1 cellular context compared by ENCODE assay signal in the genomic region with DNA sequence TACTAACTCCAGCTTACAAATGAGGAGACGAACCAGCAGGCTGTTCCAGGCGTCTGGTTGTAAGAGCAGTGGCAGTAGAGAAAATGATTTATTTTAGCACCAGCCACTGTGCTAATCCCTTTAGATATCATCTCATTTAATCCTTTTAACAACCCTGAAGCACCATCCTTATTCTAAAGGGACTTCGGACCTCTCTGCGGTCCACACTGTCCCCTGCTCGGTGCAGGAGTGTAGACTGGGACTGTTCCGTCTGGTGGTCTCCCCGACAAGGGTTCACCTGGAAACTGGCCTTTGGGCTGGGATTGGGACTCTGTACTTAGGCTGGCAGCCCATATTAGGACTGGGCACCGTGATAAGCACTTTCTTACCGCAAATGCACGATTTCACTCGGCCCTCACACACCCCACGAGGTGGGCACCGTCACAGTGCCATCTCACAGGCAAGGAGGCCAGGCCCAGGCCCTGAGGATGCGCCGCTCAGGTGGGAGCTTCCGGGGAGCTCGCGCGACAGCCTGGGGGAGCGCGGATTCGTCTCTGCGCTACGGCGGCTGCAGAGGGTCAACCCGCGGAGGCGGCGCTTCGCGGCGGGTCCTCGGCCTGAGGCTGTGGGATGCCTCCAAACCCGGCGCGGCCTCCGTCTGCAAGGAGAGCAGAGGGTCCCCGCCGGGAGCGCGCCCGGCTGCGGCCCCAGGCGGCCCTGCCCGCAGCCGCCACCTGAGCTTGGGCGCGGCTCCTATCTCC.
TF ChIP-seq lines count a peak whose summit lies in the region.

No MANE protein-coding gene starts in this region.

TF ChIP-seq in HEK293, 187 proteins besides CTCF, POLR2A, EP300 and RAD21 (continued from another document and continues in another):
- TF ChIP-seq, protein P1, sequence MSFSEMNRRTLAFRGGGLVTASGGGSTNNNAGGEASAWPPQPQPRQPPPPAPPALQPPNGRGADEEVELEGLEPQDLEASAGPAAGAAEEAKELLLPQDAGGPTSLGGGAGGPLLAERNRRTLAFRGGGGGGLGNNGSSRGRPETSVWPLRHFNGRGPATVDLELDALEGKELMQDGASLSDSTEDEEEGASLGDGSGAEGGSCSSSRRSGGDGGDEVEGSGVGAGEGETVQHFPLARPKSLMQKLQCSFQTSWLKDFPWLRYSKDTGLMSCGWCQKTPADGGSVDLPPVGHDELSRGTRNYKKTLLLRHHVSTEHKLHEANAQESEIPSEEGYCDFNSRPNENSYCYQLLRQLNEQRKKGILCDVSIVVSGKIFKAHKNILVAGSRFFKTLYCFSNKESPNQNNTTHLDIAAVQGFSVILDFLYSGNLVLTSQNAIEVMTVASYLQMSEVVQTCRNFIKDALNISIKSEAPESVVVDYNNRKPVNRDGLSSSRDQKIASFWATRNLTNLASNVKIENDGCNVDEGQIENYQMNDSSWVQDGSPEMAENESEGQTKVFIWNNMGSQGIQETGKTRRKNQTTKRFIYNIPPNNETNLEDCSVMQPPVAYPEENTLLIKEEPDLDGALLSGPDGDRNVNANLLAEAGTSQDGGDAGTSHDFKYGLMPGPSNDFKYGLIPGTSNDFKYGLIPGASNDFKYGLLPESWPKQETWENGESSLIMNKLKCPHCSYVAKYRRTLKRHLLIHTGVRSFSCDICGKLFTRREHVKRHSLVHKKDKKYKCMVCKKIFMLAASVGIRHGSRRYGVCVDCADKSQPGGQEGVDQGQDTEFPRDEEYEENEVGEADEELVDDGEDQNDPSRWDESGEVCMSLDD (tag by site-specific recombination; IDR thresholded peaks at IDR 0.05), result 0 out of 2 replicates have a peak, but pooled peaks have one; percentile 69
- TF ChIP-seq, protein P2, sequence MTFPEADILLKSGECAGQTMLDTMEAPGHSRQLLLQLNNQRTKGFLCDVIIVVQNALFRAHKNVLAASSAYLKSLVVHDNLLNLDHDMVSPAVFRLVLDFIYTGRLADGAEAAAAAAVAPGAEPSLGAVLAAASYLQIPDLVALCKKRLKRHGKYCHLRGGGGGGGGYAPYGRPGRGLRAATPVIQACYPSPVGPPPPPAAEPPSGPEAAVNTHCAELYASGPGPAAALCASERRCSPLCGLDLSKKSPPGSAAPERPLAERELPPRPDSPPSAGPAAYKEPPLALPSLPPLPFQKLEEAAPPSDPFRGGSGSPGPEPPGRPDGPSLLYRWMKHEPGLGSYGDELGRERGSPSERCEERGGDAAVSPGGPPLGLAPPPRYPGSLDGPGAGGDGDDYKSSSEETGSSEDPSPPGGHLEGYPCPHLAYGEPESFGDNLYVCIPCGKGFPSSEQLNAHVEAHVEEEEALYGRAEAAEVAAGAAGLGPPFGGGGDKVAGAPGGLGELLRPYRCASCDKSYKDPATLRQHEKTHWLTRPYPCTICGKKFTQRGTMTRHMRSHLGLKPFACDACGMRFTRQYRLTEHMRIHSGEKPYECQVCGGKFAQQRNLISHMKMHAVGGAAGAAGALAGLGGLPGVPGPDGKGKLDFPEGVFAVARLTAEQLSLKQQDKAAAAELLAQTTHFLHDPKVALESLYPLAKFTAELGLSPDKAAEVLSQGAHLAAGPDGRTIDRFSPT (tag by site-specific recombination; IDR thresholded peaks at IDR 0.05), result peak; percentile 72; the same call in 1 of the 2 replicates
- TF ChIP-seq ZNF2 (tag by site-specific recombination; IDR thresholded peaks at IDR 0.05) (peak; percentile 82), KLF10 (tag by site-specific recombination; IDR thresholded peaks at IDR 0.05) (peak; percentile 45; the same call in 1 of the 2 replicates), MZF1 (tag by site-specific recombination; IDR thresholded peaks at IDR 0.05; ENCODE audit: borderline replicate concordance) (peak; percentile 56), ZFP37 (tag by site-specific recombination; IDR thresholded peaks at IDR 0.05) (peak; percentile 86), ZNF561 (tag by site-specific recombination; IDR thresholded peaks at IDR 0.05; ENCODE audit: borderline replicate concordance) (peak; percentile 82), SP3 (tag by site-specific recombination; IDR thresholded peaks at IDR 0.05) (peak; percentile 41; the same call in 1 of the 2 replicates), ZNF624 (tag by site-specific recombination; IDR thresholded peaks at IDR 0.05) (no peak), ZNF24 (tag by site-specific recombination; IDR thresholded peaks at IDR 0.05) (no peak), ZNF600 (tag by site-specific recombination; IDR thresholded peaks at IDR 0.05) (peak; percentile 84; the same call in 1 of the 2 replicates), ZNF423 (tag by site-specific recombination; IDR thresholded peaks at IDR 0.05) (peak; percentile 84), IKZF3 (tag by site-specific recombination; IDR thresholded peaks at IDR 0.05) (peak; percentile 57; the same call in 1 of the 2 replicates), ZFHX2 (tag by site-specific recombination; conservative IDR thresholded peaks at IDR 0.05) (peak; percentile 71; the same call in 1 of the 2 replicates), YY1 (tag by site-specific recombination; IDR thresholded peaks at IDR 0.05) (peak; percentile 72), ZBTB8A (tag by site-specific recombination; IDR thresholded peaks at IDR 0.05) (peak; percentile 45; the same call in 1 of the 2 replicates), ZNF701 (tag by site-specific recombination; IDR thresholded peaks at IDR 0.05) (no peak), ZFP69B (tag by site-specific recombination; IDR thresholded peaks at IDR 0.05) (0 out of 2 replicates have a peak, but pooled peaks have one; percentile 14)
- TF ChIP-seq, protein P3, sequence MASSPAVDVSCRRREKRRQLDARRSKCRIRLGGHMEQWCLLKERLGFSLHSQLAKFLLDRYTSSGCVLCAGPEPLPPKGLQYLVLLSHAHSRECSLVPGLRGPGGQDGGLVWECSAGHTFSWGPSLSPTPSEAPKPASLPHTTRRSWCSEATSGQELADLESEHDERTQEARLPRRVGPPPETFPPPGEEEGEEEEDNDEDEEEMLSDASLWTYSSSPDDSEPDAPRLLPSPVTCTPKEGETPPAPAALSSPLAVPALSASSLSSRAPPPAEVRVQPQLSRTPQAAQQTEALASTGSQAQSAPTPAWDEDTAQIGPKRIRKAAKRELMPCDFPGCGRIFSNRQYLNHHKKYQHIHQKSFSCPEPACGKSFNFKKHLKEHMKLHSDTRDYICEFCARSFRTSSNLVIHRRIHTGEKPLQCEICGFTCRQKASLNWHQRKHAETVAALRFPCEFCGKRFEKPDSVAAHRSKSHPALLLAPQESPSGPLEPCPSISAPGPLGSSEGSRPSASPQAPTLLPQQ (tag by site-specific recombination; IDR thresholded peaks at IDR 0.05), result peak; percentile 72
- TF ChIP-seq, protein P4, sequence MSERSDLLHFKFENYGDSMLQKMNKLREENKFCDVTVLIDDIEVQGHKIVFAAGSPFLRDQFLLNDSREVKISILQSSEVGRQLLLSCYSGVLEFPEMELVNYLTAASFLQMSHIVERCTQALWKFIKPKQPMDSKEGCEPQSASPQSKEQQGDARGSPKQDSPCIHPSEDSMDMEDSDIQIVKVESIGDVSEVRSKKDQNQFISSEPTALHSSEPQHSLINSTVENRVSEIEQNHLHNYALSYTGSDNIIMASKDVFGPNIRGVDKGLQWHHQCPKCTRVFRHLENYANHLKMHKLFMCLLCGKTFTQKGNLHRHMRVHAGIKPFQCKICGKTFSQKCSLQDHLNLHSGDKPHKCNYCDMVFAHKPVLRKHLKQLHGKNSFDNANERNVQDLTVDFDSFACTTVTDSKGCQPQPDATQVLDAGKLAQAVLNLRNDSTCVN (tag by site-specific recombination; optimal IDR thresholded peaks at IDR 0.05), result peak; percentile 96
- TF ChIP-seq, protein P5, sequence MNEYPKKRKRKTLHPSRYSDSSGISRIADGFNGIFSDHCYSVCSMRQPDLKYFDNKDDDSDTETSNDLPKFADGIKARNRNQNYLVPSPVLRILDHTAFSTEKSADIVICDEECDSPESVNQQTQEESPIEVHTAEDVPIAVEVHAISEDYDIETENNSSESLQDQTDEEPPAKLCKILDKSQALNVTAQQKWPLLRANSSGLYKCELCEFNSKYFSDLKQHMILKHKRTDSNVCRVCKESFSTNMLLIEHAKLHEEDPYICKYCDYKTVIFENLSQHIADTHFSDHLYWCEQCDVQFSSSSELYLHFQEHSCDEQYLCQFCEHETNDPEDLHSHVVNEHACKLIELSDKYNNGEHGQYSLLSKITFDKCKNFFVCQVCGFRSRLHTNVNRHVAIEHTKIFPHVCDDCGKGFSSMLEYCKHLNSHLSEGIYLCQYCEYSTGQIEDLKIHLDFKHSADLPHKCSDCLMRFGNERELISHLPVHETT (tag by site-specific recombination; IDR thresholded peaks at IDR 0.05), result peak; percentile 44; the same call in 1 of the 2 replicates
- TF ChIP-seq, protein P6, sequence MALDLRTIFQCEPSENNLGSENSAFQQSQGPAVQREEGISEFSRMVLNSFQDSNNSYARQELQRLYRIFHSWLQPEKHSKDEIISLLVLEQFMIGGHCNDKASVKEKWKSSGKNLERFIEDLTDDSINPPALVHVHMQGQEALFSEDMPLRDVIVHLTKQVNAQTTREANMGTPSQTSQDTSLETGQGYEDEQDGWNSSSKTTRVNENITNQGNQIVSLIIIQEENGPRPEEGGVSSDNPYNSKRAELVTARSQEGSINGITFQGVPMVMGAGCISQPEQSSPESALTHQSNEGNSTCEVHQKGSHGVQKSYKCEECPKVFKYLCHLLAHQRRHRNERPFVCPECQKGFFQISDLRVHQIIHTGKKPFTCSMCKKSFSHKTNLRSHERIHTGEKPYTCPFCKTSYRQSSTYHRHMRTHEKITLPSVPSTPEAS (tag by site-specific recombination; IDR thresholded peaks at IDR 0.05), result 0 out of 2 replicates have a peak, but pooled peaks have one; percentile 12
- TF ChIP-seq, protein P7, sequence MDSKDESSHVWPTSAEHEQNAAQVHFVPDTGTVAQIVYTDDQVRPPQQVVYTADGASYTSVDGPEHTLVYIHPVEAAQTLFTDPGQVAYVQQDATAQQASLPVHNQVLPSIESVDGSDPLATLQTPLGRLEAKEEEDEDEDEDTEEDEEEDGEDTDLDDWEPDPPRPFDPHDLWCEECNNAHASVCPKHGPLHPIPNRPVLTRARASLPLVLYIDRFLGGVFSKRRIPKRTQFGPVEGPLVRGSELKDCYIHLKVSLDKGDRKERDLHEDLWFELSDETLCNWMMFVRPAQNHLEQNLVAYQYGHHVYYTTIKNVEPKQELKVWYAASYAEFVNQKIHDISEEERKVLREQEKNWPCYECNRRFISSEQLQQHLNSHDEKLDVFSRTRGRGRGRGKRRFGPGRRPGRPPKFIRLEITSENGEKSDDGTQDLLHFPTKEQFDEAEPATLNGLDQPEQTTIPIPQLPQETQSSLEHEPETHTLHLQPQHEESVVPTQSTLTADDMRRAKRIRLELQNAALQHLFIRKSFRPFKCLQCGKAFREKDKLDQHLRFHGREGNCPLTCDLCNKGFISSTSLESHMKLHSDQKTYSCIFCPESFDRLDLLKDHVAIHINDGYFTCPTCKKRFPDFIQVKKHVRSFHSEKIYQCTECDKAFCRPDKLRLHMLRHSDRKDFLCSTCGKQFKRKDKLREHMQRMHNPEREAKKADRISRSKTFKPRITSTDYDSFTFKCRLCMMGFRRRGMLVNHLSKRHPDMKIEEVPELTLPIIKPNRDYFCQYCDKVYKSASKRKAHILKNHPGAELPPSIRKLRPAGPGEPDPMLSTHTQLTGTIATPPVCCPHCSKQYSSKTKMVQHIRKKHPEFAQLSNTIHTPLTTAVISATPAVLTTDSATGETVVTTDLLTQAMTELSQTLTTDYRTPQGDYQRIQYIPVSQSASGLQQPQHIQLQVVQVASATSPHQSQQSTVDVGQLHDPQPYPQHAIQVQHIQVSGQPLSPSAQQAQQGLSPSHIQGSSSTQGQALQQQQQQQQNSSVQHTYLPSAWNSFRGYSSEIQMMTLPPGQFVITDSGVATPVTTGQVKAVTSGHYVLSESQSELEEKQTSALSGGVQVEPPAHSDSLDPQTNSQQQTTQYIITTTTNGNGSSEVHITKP (tag by site-specific recombination; IDR thresholded peaks at IDR 0.05), result peak; percentile 52
- TF ChIP-seq, protein P8, sequence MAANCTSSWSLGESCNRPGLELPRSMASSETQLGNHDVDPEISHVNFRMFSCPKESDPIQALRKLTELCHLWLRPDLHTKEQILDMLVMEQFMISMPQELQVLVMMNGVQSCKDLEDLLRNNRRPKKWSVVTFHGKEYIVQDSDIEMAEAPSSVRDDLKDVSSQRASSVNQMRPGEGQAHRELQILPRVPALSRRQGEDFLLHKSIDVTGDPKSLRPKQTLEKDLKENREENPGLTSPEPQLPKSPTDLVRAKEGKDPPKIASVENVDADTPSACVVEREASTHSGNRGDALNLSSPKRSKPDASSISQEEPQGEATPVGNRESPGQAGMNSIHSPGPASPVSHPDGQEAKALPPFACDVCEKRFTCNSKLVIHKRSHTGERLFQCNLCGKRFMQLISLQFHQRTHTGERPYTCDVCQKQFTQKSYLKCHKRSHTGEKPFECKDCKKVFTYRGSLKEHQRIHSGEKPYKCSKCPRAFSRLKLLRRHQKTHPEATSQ (tag by site-specific recombination; IDR thresholded peaks at IDR 0.05), result peak; percentile 73; the same call in 1 of the 2 replicates
- TF ChIP-seq, protein P9, sequence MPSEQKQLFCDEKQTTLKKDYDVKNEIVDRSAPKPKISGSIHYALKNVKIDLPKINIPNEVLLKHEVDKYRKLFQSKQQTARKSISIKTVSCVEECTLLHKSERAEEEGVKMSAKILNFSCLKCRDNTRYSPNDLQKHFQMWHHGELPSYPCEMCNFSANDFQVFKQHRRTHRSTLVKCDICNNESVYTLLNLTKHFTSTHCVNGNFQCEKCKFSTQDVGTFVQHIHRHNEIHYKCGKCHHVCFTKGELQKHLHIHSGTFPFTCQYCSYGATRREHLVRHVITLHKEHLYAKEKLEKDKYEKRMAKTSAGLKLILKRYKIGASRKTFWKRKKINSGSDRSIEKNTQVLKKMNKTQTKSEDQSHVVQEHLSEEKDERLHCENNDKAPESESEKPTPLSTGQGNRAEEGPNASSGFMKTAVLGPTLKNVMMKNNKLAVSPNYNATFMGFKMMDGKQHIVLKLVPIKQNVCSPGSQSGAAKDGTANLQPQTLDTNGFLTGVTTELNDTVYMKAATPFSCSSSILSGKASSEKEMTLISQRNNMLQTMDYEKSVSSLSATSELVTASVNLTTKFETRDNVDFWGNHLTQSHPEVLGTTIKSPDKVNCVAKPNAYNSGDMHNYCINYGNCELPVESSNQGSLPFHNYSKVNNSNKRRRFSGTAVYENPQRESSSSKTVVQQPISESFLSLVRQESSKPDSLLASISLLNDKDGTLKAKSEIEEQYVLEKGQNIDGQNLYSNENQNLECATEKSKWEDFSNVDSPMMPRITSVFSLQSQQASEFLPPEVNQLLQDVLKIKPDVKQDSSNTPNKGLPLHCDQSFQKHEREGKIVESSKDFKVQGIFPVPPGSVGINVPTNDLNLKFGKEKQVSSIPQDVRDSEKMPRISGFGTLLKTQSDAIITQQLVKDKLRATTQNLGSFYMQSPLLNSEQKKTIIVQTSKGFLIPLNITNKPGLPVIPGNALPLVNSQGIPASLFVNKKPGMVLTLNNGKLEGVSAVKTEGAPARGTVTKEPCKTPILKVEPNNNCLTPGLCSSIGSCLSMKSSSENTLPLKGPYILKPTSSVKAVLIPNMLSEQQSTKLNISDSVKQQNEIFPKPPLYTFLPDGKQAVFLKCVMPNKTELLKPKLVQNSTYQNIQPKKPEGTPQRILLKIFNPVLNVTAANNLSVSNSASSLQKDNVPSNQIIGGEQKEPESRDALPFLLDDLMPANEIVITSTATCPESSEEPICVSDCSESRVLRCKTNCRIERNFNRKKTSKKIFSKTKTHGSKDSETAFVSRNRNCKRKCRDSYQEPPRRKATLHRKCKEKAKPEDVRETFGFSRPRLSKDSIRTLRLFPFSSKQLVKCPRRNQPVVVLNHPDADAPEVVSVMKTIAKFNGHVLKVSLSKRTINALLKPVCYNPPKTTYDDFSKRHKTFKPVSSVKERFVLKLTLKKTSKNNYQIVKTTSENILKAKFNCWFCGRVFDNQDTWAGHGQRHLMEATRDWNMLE (tag by site-specific recombination; conservative IDR thresholded peaks at IDR 0.05; ENCODE audit: low read depth), result 0 out of 2 replicates have a peak, but pooled peaks have one; percentile 51
